In the genomic region with DNA sequence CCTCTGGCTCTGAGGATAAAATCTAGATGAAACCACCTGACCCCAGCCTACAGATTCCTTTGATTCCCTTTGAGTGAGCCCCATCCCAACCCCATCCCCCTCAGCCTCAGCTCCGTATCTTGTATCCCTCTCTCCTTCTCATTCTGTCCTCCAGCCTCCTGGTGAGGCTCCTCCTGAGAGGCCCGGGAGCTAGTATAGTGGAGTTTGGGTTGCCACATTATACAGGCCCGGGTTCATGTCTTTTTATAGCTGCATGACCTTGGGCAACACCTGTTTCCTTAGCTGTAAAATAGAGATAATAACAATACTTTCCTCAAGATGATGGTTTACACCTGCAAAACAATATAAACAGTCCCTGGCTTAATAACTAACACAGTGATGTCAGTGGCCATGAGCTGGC, we compare ENCODE assay signal across 18 cellular contexts.
"Had no signal": no experiment of that assay in that cellular context is flagged by ENCODE, and none has a peak within 500 bp of the region (broad histone marks: within the 10 kb centered on the region; RNA-seq: fewer than 3 reads in every experiment).

No MANE protein-coding gene starts in this region.

- H3K36me3 ChIP-seq: lower lobe of right lung had no signal

- H3K4me3 Mint-ChIP-seq: activated B cell treated with CpG ODN at 0.5 μM for 24 hours; activated CD4-positive, alpha-beta memory T cell treated with anti-CD3 and anti-CD28 coated beads, Interleukin-2, amount 10 ng/mL, durations not matched to agents 7 days and 5 days; activated CD8-positive, alpha-beta memory T cell treated with anti-CD3 and anti-CD28 coated beads, Interleukin-2, amount 10 ng/mL, durations not matched to agents 7 days and 5 days; activated naive CD8-positive, alpha-beta T cell; dendritic cell treated with granulocyte-macrophage colony-stimulating factor and Interleukin-4, amounts not matched to agents 40 ng/mL and 50 ng/mL, for 4 days; effector memory CD8-positive, alpha-beta T cell; mesothelial cell of epicardium; nephron progenitor cell had no signal

- H3K27ac ChIP-seq: epithelial cell of prostate, foreskin keratinocyte, lower lobe of right lung had no signal

- H3K4me1 ChIP-seq: foreskin keratinocyte, lower lobe of right lung had no signal

- H3K4me1 Mint-ChIP-seq: activated B cell treated with CpG ODN at 0.5 μM for 24 hours; activated CD4-positive, alpha-beta memory T cell treated with anti-CD3 and anti-CD28 coated beads, Interleukin-2, amount 10 ng/mL, durations not matched to agents 7 days and 5 days; activated CD8-positive, alpha-beta memory T cell treated with anti-CD3 and anti-CD28 coated beads, Interleukin-2, amount 10 ng/mL, durations not matched to agents 7 days and 5 days had no signal

- FAIRE-seq: TTC549 had no signal

- H3K9me3 Mint-ChIP-seq: activated B cell treated with CpG ODN at 0.5 μM for 24 hours; activated CD4-positive, alpha-beta memory T cell treated with anti-CD3 and anti-CD28 coated beads, Interleukin-2, amount 10 ng/mL, durations not matched to agents 7 days and 5 days; dendritic cell treated with granulocyte-macrophage colony-stimulating factor and Interleukin-4, amounts not matched to agents 40 ng/mL and 50 ng/mL, for 4 days; effector memory CD8-positive, alpha-beta T cell; mesothelial cell of epicardium; nephron progenitor cell had no signal

- H3K27ac Mint-ChIP-seq: activated B cell treated with CpG ODN at 0.5 μM for 24 hours; activated CD4-positive, alpha-beta memory T cell treated with anti-CD3 and anti-CD28 coated beads, Interleukin-2, amount 10 ng/mL, durations not matched to agents 7 days and 5 days; activated CD8-positive, alpha-beta memory T cell treated with anti-CD3 and anti-CD28 coated beads, Interleukin-2, amount 10 ng/mL, durations not matched to agents 7 days and 5 days; activated naive CD8-positive, alpha-beta T cell; dendritic cell treated with granulocyte-macrophage colony-stimulating factor and Interleukin-4, amounts not matched to agents 40 ng/mL and 50 ng/mL, for 4 days; effector memory CD8-positive, alpha-beta T cell; mesothelial cell of epicardium; nephron progenitor cell had no signal

- H3K9me3 ChIP-seq: lower lobe of right lung had no signal

- H3K4me3 ChIP-seq: lower lobe of right lung had no signal

- DNase-seq: activated B cell treated with CpG ODN at 0.5 μM for 24 hours; activated CD4-positive, alpha-beta memory T cell treated with anti-CD3 and anti-CD28 coated beads, Interleukin-2, amount 10 ng/mL, durations not matched to agents 7 days and 5 days; activated CD4-positive, alpha-beta T cell treated with anti-CD3 and anti-CD28 coated beads for 4 hours; activated CD8-positive, alpha-beta memory T cell treated with anti-CD3 and anti-CD28 coated beads, Interleukin-2, amount 10 ng/mL, durations not matched to agents 7 days and 5 days; effector memory CD8-positive, alpha-beta T cell; hippocampal formation; lower lobe of right lung; nephron progenitor cell; nucleus accumbens; retina; stimulated activated CD8-positive, alpha-beta memory T cell treated with anti-CD3 and anti-CD28 coated beads, Interleukin-4, amount 100 ng/mL, for 48 hours; stimulated activated naive CD4-positive, alpha-beta T cell had no signal

- H3K36me3 Mint-ChIP-seq: activated CD8-positive, alpha-beta memory T cell treated with anti-CD3 and anti-CD28 coated beads, Interleukin-2, amount 10 ng/mL, durations not matched to agents 7 days and 5 days; activated naive CD8-positive, alpha-beta T cell; mesothelial cell of epicardium had no signal
